Comparison of ENCODE assay signal across 1 cellular context in genomic region chr14:92652413-92653151, GRCh38.
TF ChIP-seq lines count a peak whose summit lies in the region.

No MANE protein-coding gene starts in this region.

TF ChIP-seq in GM23338, 12 proteins besides CTCF, POLR2A, EP300 and RAD21 (continued from another document):
- no peak for TF ChIP-seq ZNF462 (CRISPR knock-in tag; IDR thresholded peaks at IDR 0.05)
- TF ChIP-seq NANOG (IDR thresholded peaks at IDR 0.05; ENCODE audit: borderline replicate concordance) = no peak
- no peak for TF ChIP-seq STAT1 (IDR thresholded peaks at IDR 0.05; ENCODE audit: unreplicated experiment)
- TF ChIP-seq ZNF114 (CRISPR knock-in tag; IDR thresholded peaks at IDR 0.05) = no peak
- no peak for TF ChIP-seq JUNB (IDR thresholded peaks at IDR 0.05; ENCODE audit: unreplicated experiment)
- TF ChIP-seq ETS1 (IDR thresholded peaks at IDR 0.05) = no peak
- TF ChIP-seq POLR2AphosphoS5 (IDR thresholded peaks at IDR 0.05; ENCODE audit: low read depth) = no peak
- no peak for TF ChIP-seq CREB1 (CRISPR knock-in tag; IDR thresholded peaks at IDR 0.05; ENCODE audit: low read depth)
- no peak for TF ChIP-seq REST (IDR thresholded peaks at IDR 0.05; ENCODE audit: unreplicated experiment)
- no peak for TF ChIP-seq EZH2phosphoT487 (IDR thresholded peaks at IDR 0.05; ENCODE audit: unreplicated experiment)
- no peak for TF ChIP-seq ZNF331 (CRISPR knock-in tag; IDR thresholded peaks at IDR 0.05; ENCODE audit: low read depth)
TF ChIP-seq in GM23338: peak in this region for 0.
